Comparison of ENCODE assay signal across 18 cellular contexts in the genomic region with DNA sequence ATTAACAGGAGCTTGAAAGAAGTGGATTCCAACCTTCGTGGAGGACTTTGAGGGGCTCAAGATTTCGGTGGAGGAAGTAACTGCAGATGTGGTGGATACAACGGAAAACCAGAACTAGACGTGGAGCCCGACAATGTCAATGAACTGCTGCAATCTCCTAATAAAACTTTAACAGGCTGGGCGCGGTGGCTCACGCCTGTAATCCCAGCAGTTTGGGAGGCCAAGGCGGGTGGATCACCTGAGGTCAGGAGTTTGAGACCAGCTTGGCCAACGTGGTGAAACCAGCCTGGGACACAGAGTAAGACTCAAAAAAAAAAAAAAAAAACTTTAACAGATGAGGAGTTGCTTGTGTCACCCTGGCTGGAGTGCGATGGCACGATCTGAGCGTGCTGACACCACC.
DNase-seq lines count a peak whose midpoint lies in the region; ATAC-seq and TF ChIP-seq lines count a peak whose summit lies in the region.
"Had no signal": no experiment of that assay in that cellular context is flagged by ENCODE, and none has a peak within 500 bp of the region (broad histone marks: within the 10 kb centered on the region; RNA-seq: fewer than 3 reads in every experiment).

No MANE protein-coding gene starts in this region.

- no peak overlapping the region for H3K4me3 ChIP-seq in transverse colon
- H3K4me3 ChIP-seq: A549; BLaER1 treated with 17β-estradiol and CSF1 and Interleukin-3, amounts not matched to agents 10 nM and 100 nM had no signal

- no peak overlapping the region for H3K27ac Mint-ChIP-seq in activated CD4-positive, alpha-beta T cell treated with anti-CD3 and anti-CD28 coated beads, Interleukin-2, amount 10 ng/mL, durations not matched to agents 24 days and 14 days
- no peak overlapping the region for H3K27ac Mint-ChIP-seq in chondrocyte (ENCODE audit: unreplicated experiment)
- H3K27ac Mint-ChIP-seq: B cell; CD4-positive, alpha-beta T cell; CD8-positive, alpha-beta T cell had no signal

- peaks cover 3% of the 10 kb centered on the region for H3K27me3 Mint-ChIP-seq in activated CD4-positive, alpha-beta T cell treated with anti-CD3 and anti-CD28 coated beads, Interleukin-2, amount 10 ng/mL, durations not matched to agents 24 days and 14 days
- peaks cover 2% of the 10 kb centered on the region for H3K27me3 Mint-ChIP-seq in chondrocyte (ENCODE audit: low read depth)
- H3K27me3 Mint-ChIP-seq: B cell had no signal

- in situ Hi-C loops in transverse colon (cut with MboI; ENCODE audit: low pct_ligation_motif_present in 1 of 4, low pct_unique_long_range_greater_than_20kb in 1 of 4, low sequenced_read_pairs in 3 of 4), result no loop called here

- H3K36me3 ChIP-seq in transverse colon, result no peaks in the 10 kb centered on the region
- H3K36me3 ChIP-seq: BLaER1 treated with 17β-estradiol and CSF1 and Interleukin-3, amounts not matched to agents 10 nM and 100 nM had no signal

- intact Hi-C loops in activated CD4-positive, alpha-beta T cell treated with anti-CD3 and anti-CD28 coated beads, Interleukin-2, amount 10 ng/mL, durations not matched to agents 24 days and 14 days (cut with micrococcal nuclease), result no loop called here
- intact Hi-C loops in left colon (cut with DNase I, micrococcal nuclease), result no loop called here
- intact Hi-C loops in transverse colon (cut with DNase I; ENCODE audit: low total_unique reads), result no loop called here

- H3K9me3 ChIP-seq in transverse colon, result no peaks in the 10 kb centered on the region
- H3K9me3 ChIP-seq: A549, Caco-2 had no signal

- no peak overlapping the region for H3K4me3 Mint-ChIP-seq in activated CD4-positive, alpha-beta T cell treated with anti-CD3 and anti-CD28 coated beads, Interleukin-2, amount 10 ng/mL, durations not matched to agents 24 days and 14 days
- no peak overlapping the region for H3K4me3 Mint-ChIP-seq in chondrocyte (ENCODE audit: unreplicated experiment)
- H3K4me3 Mint-ChIP-seq: B cell; CD4-positive, alpha-beta T cell; CD8-positive, alpha-beta T cell had no signal

- peaks cover 0 to 19% (median 7%) of the 10 kb centered on the region in 4 donors for H3K4me1 ChIP-seq in transverse colon
- H3K4me1 ChIP-seq: A549; BLaER1 treated with 17β-estradiol and CSF1 and Interleukin-3, amounts not matched to agents 10 nM and 100 nM; Caco-2 had no signal

- H3K36me3 Mint-ChIP-seq in activated CD4-positive, alpha-beta T cell treated with anti-CD3 and anti-CD28 coated beads, Interleukin-2, amount 10 ng/mL, durations not matched to agents 24 days and 14 days (ENCODE audit: low read depth), result no peaks in the 10 kb centered on the region
- H3K36me3 Mint-ChIP-seq in chondrocyte (ENCODE audit: low read depth), result no peaks in the 10 kb centered on the region
- H3K36me3 Mint-ChIP-seq: CD8-positive, alpha-beta T cell had no signal

- DNase-seq in activated CD4-positive, alpha-beta T cell treated with anti-CD3 and anti-CD28 coated beads, Interleukin-2, amount 10 ng/mL, durations not matched to agents 24 days and 14 days, result peak; percentile 34
- no peak for DNase-seq in activated CD4-positive, alpha-beta T cell treated with anti-CD3 and anti-CD28 coated beads for 4 hours
- DNase-seq in left colon (peak; percentile 47 to 62), transverse colon (peak; percentile 36), chondrocyte (ENCODE audit: low spot score) (no peak), NOMO-1 (lab: John Stamatoyannopoulos, UW; ENCODE audit: unreplicated experiment in 2 of 2) (no peak)
- DNase-seq: AML-193; Caco-2; Calu3; CD4-positive, alpha-beta T cell; CD8-positive, alpha-beta T cell; DMS79 treated with DMSO at 0.1 percent for 48 hours; GF-D8 had no signal

- no peaks in the 10 kb centered on the region for H3K27me3 ChIP-seq in transverse colon
- H3K27me3 ChIP-seq: BLaER1 treated with 17β-estradiol and CSF1 and Interleukin-3, amounts not matched to agents 10 nM and 100 nM had no signal

- no peak for TF ChIP-seq CTCF in transverse colon (IDR thresholded peaks at IDR 0.05)
- no peak for TF ChIP-seq CTCF in chondrocyte (IDR thresholded peaks at IDR 0.05)

- no peak for TF ChIP-seq EP300 in transverse colon (IDR thresholded peaks at IDR 0.05; ENCODE audit: low read depth)

- TF ChIP-seq POLR2A in transverse colon (IDR thresholded peaks at IDR 0.05), result no peak

- H3K27ac ChIP-seq in transverse colon, result peak overlapping the region in 1 of 4 donors; percentile 41
- H3K27ac ChIP-seq: 22Rv1; A549; BLaER1 treated with 17β-estradiol and CSF1 and Interleukin-3, amounts not matched to agents 10 nM and 100 nM; C4-2B had no signal

- no peaks in the 10 kb centered on the region for H3K9me3 Mint-ChIP-seq in activated CD4-positive, alpha-beta T cell treated with anti-CD3 and anti-CD28 coated beads, Interleukin-2, amount 10 ng/mL, durations not matched to agents 24 days and 14 days
- peaks cover 16% of the 10 kb centered on the region for H3K9me3 Mint-ChIP-seq in chondrocyte (ENCODE audit: low read depth)
- H3K9me3 Mint-ChIP-seq: CD4-positive, alpha-beta T cell; CD8-positive, alpha-beta T cell had no signal

- 70 to 71% methylated on average over 11 to 13 of the region's 13 CpGs for WGBS in transverse colon (ENCODE audit: low coverage in 1 of 2), 2 donors

- ATAC-seq in left colon, result peak; percentile 64
- ATAC-seq: A549; CD8-positive, alpha-beta T cell had no signal

- no peaks in the 10 kb centered on the region for H3K4me1 Mint-ChIP-seq in activated CD4-positive, alpha-beta T cell treated with anti-CD3 and anti-CD28 coated beads, Interleukin-2, amount 10 ng/mL, durations not matched to agents 24 days and 14 days
- no peaks in the 10 kb centered on the region for H3K4me1 Mint-ChIP-seq in chondrocyte (ENCODE audit: low read depth)
- H3K4me1 Mint-ChIP-seq: B cell had no signal

Comparison
In these comparisons a context has a peak if more than half of its experiments do, and no peak if none do; other contexts are left out.
1. DNase-seq: peak in activated CD4-positive, alpha-beta T cell treated with anti-CD3 and anti-CD28 coated beads, Interleukin-2, amount 10 ng/mL, durations not matched to agents 24 days and 14 days (single experiment), left colon (2 of 2) and transverse colon (single experiment); none in activated CD4-positive, alpha-beta T cell treated with anti-CD3 and anti-CD28 coated beads for 4 hours (0 of 2), chondrocyte (single experiment) and NOMO-1 (0 of 2).